In genomic region chr15:65165875-65166274, GRCh38 we compare ENCODE assay signal across 21 cellular contexts. TPM values are rescaled to one million over a fixed set of nuclear protein-coding genes. Genes with fewer than 3 reads are reported as not detected.
DNase-seq lines count a peak whose midpoint lies in the region; ATAC-seq, FAIRE-seq and TF ChIP-seq lines count a peak whose summit lies in the region.
"Had no signal": no experiment of that assay in that cellular context is flagged by ENCODE, and none has a peak within 500 bp of the region (broad histone marks: within the 10 kb centered on the region; RNA-seq: fewer than 3 reads in every experiment).

No MANE protein-coding gene starts in this region.

- intact Hi-C loops in CD4-positive, alpha-beta T cell (cut with DNase I, micrococcal nuclease) = no loop called here

- no peak overlapping the region for H3K4me2 ChIP-seq in astrocyte (ENCODE audit: low read length)

- H3K4me1 ChIP-seq in astrocyte (ENCODE audit: insufficient read depth, low read length) (no peaks in the 10 kb centered on the region), upper lobe of left lung (no peaks in the 10 kb centered on the region)
- H3K4me1 ChIP-seq: BE2C, HAP-1 had no signal

- WGBS in upper lobe of left lung, 2 donors = 96 to 100% methylated on average over 2 of the region's 2 CpGs

- peaks cover 16% of the 10 kb centered on the region for H3K36me3 ChIP-seq in astrocyte (ENCODE audit: insufficient read depth, low read length)
- peaks cover 18 to 72% (median 33%) of the 10 kb centered on the region in 4 donors for H3K36me3 ChIP-seq in upper lobe of left lung

- H3K27ac Mint-ChIP-seq in CD4-positive, alpha-beta T cell = peak overlapping the region; percentile 12
- H3K27ac Mint-ChIP-seq in astrocyte (ENCODE audit: unreplicated experiment) = peak overlapping the region; percentile 41
- H3K27ac Mint-ChIP-seq: CD8-positive, alpha-beta T cell had no signal

- TF ChIP-seq CTCF in CD4-positive, alpha-beta T cell (IDR thresholded peaks at IDR 0.05) = no peak
- no peak for TF ChIP-seq CTCF in astrocyte (IDR thresholded peaks at IDR 0.05; ENCODE audit: insufficient read depth, low read depth, low read length)
- no peak for TF ChIP-seq CTCF in upper lobe of left lung (IDR thresholded peaks at IDR 0.05)

- no peaks in the 10 kb centered on the region for H3K27me3 ChIP-seq in CD4-positive, alpha-beta T cell (ENCODE audit: control insufficient read depth, insufficient read depth, low read length)
- no peaks in the 10 kb centered on the region for H3K27me3 ChIP-seq in astrocyte (ENCODE audit: insufficient read depth, low read length)
- no peaks in the 10 kb centered on the region for H3K27me3 ChIP-seq in upper lobe of left lung
- H3K27me3 ChIP-seq: BE2C had no signal

- peaks cover 15% of the 10 kb centered on the region for H3K79me2 ChIP-seq in astrocyte (ENCODE audit: insufficient read depth, low read length)

- peaks cover 17% of the 10 kb centered on the region for H4K20me1 ChIP-seq in astrocyte (ENCODE audit: insufficient read depth, low read length)

- H3K9ac ChIP-seq in astrocyte (ENCODE audit: low read length) = no peak overlapping the region

- no peak for FAIRE-seq in astrocyte (lab: Jason Lieb, UNC)
- FAIRE-seq: A204.1, D721Med, G401.6, GM12891, H1, HTR-8/SVneo had no signal

- POLR2A ChIA-PET in CD4-positive, alpha-beta T cell (lab: Charles Lee) = interaction anchor here (1.1 kb wide), 1 partner anchor 121 kb away, joined by 3 read pairs; the partner anchor contains the start of gene PARP16

- H2AFZ ChIP-seq in astrocyte (ENCODE audit: low read depth, low read length) = no peak overlapping the region

- TF ChIP-seq EP300 in upper lobe of left lung (IDR thresholded peaks at IDR 0.05) = no peak

- H3K36me3 Mint-ChIP-seq in CD4-positive, alpha-beta T cell (ENCODE audit: low read depth) = peaks cover 57% of the 10 kb centered on the region
- no peaks in the 10 kb centered on the region for H3K36me3 Mint-ChIP-seq in astrocyte (ENCODE audit: low read depth, unreplicated experiment)

- no peak for ATAC-seq in CD4-positive, alpha-beta T cell (ENCODE audit: poor library complexity)
- ATAC-seq in left lobe of liver (peak; percentile 93), GM21423 (IDR thresholded peaks at IDR 0.05; ENCODE audit: unreplicated experiment) (no peak), upper lobe of left lung (ENCODE audit: low FRiP score in 2 of 2) (no peak)
- ATAC-seq: CD8-positive, alpha-beta T cell had no signal

- no peak overlapping the region for H3K4me3 ChIP-seq in astrocyte (ENCODE audit: insufficient read depth, low read depth, low read length)
- H3K4me3 ChIP-seq in upper lobe of left lung = no peak overlapping the region
- H3K4me3 ChIP-seq: HAP-1 had no signal

- H3K9me3 Mint-ChIP-seq in CD4-positive, alpha-beta T cell = no peaks in the 10 kb centered on the region
- H3K9me3 Mint-ChIP-seq in astrocyte (ENCODE audit: unreplicated experiment) = no peaks in the 10 kb centered on the region
- H3K9me3 Mint-ChIP-seq: CD8-positive, alpha-beta T cell had no signal

- CTCF ChIA-PET in CD4-positive, alpha-beta T cell (lab: Charles Lee) = no interaction called here

- no peak for TF ChIP-seq POLR2A in upper lobe of left lung (IDR thresholded peaks at IDR 0.05)

- H3K27me3 Mint-ChIP-seq in CD4-positive, alpha-beta T cell = no peaks in the 10 kb centered on the region
- no peaks in the 10 kb centered on the region for H3K27me3 Mint-ChIP-seq in astrocyte (ENCODE audit: low read depth, unreplicated experiment)

- H3K4me1 Mint-ChIP-seq in CD4-positive, alpha-beta T cell (ENCODE audit: low read depth) = peaks cover 11% of the 10 kb centered on the region
- H3K4me1 Mint-ChIP-seq in astrocyte (ENCODE audit: low read depth, unreplicated experiment) = peaks cover 4% of the 10 kb centered on the region

- H3K27ac ChIP-seq in CD4-positive, alpha-beta T cell (ENCODE audit: low read depth, low read length) = no peak overlapping the region
- H3K27ac ChIP-seq in astrocyte (ENCODE audit: low read depth, low read length) (no peak overlapping the region), temporal lobe (ENCODE audit: low read depth, low read length) (peak overlapping the region; percentile 76), upper lobe of left lung (no peak overlapping the region)
- H3K27ac ChIP-seq: C4-2B had no signal

- H3K9me3 ChIP-seq in CD4-positive, alpha-beta T cell (ENCODE audit: control insufficient read depth, low read length) = no peaks in the 10 kb centered on the region
- H3K9me3 ChIP-seq in astrocyte (ENCODE audit: insufficient read depth, low read depth, low read length) (no peaks in the 10 kb centered on the region), upper lobe of left lung (no peaks in the 10 kb centered on the region)
- H3K9me3 ChIP-seq: BE2C, HAP-1 had no signal

- no peak for DNase-seq in CD4-positive, alpha-beta T cell
- DNase-seq in astrocyte (ENCODE audit: low read depth) (no peak), left lobe of liver (ENCODE audit: low spot score) (peak; percentile 59), T1000 (lab: John Stamatoyannopoulos, UW) (no peak), upper lobe of left lung (no peak)
- DNase-seq: BE2C; CD8-positive, alpha-beta T cell; COR-L47; DMS153; DMS79 treated with DMSO at 0.1 percent for 48 hours; EL had no signal

- H3K4me3 Mint-ChIP-seq in CD4-positive, alpha-beta T cell = no peak overlapping the region
- H3K4me3 Mint-ChIP-seq in astrocyte (ENCODE audit: unreplicated experiment) = no peak overlapping the region
- H3K4me3 Mint-ChIP-seq: CD8-positive, alpha-beta T cell had no signal

RNA-seq across cellular contexts. Expression of gene CLPX, which starts 19.3 kb away (rescaled TPM):
- total RNA-seq in CD4-positive, alpha-beta T cell = 10 to 100 TPM; 29.1 to 36.3 TPM
- total RNA-seq in astrocyte (45.2 and 48.8 TPM in 2 replicates), left lobe of liver (76.2 TPM), temporal lobe (61.2 TPM), upper lobe of left lung (100 to 1,000 TPM in 1 of 6 donors, 10 to 100 TPM in 5; 39.3 to 105 (median 49.4) TPM)

RNA-seq across cellular contexts. Expression of gene PDCD7, which starts 32.3 kb away (rescaled TPM):
- total RNA-seq in CD4-positive, alpha-beta T cell = 10 to 100 TPM; 15.6 to 17.7 TPM
- total RNA-seq in astrocyte (12.3 and 15.0 TPM in 2 replicates), left lobe of liver (9.7 TPM), temporal lobe (11.1 TPM), upper lobe of left lung (10 to 100 TPM; 14.9 to 38.8 (median 20.0) TPM)

RNA-seq across cellular contexts. Expression of gene CILP, which starts 45.4 kb away (rescaled TPM):
- under 1 TPM; 0.31 to 0.33 TPM for total RNA-seq in CD4-positive, alpha-beta T cell
- total RNA-seq in astrocyte (1.1 and 3.6 TPM in 2 replicates), left lobe of liver (1.3 TPM), temporal lobe (0.25 TPM), upper lobe of left lung (1 to 10 TPM; 1.0 to 5.2 (median 2.6) TPM)
- total RNA-seq: H1 had no signal

RNA-seq across cellular contexts. Expression of gene UBAP1L, which starts 50.9 kb away (rescaled TPM):
- 1 to 10 TPM; 7.2 TPM for total RNA-seq in CD4-positive, alpha-beta T cell
- 1.8 and 1.9 TPM in 2 replicates for total RNA-seq in astrocyte
- 5.5 TPM for total RNA-seq in left lobe of liver
- 2.0 TPM for total RNA-seq in temporal lobe
- 10 to 100 TPM in 1 of 6 donors, 1 to 10 TPM in 5; 3.3 to 10.5 (median 4.8) TPM for total RNA-seq in upper lobe of left lung
